ENCODE assay signal across 22 cellular contexts in genomic region chr2:237041231-237041630, GRCh38. TPM values are rescaled to one million over a fixed set of nuclear protein-coding genes. Genes with fewer than 3 reads are reported as not detected.
DNase-seq lines count a peak whose midpoint lies in the region; ATAC-seq, FAIRE-seq and TF ChIP-seq lines count a peak whose summit lies in the region.
"Had no signal": no experiment of that assay in that cellular context is flagged by ENCODE, and none has a peak within 500 bp of the region (broad histone marks: within the 10 kb centered on the region; RNA-seq: fewer than 3 reads in every experiment).

No MANE protein-coding gene starts in this region.

- ATAC-seq in Right ventricle myocardium superior (ENCODE audit: poor library complexity) (no peak), pancreas (peak; percentile 55 to 84 (median 74)), lower lobe of right lung (no peak)
- ATAC-seq: HCT116 had no signal

- no peak for FAIRE-seq in pancreas (lab: Jason Lieb, UNC)
- FAIRE-seq: GM12892, GM18507 had no signal

- H3K27ac ChIP-seq in left ventricle myocardium inferior (replicated peaks) (no peak overlapping the region), pancreas (no peak overlapping the region), thyroid gland (no peak overlapping the region), lower lobe of right lung (no peak overlapping the region)
- H3K27ac ChIP-seq: BLaER1, HL-60 had no signal

- H3K36me3 Mint-ChIP-seq in mesothelial cell of epicardium: no peaks in the 10 kb centered on the region
- H3K36me3 Mint-ChIP-seq: CD14-positive monocyte; CD4-positive, alpha-beta memory T cell had no signal

- no peaks in the 10 kb centered on the region for H3K9me3 Mint-ChIP-seq in mesothelial cell of epicardium
- H3K9me3 Mint-ChIP-seq: CD4-positive, alpha-beta memory T cell; HFFc6 had no signal

- H3K4me1 ChIP-seq in left ventricle myocardium inferior (peaks cover 12% of the 10 kb centered on the region), pancreas (peaks cover 0 to 11% (median 0%) of the 10 kb centered on the region in 3 donors), thyroid gland (peaks cover 4 to 11% of the 10 kb centered on the region in 2 donors), lower lobe of right lung (peaks cover 6% of the 10 kb centered on the region)

- H3K9me3 ChIP-seq in left ventricle myocardium inferior (replicated peaks): no peaks in the 10 kb centered on the region
- H3K9me3 ChIP-seq in pancreas: no peaks in the 10 kb centered on the region
- H3K9me3 ChIP-seq in thyroid gland: no peaks in the 10 kb centered on the region
- no peaks in the 10 kb centered on the region for H3K9me3 ChIP-seq in lower lobe of right lung
- H3K9me3 ChIP-seq: BLaER1 had no signal

- H3K27me3 ChIP-seq in left ventricle myocardium inferior (ENCODE audit: low read depth) (no peaks in the 10 kb centered on the region), pancreas (no peaks in the 10 kb centered on the region), thyroid gland (no peaks in the 10 kb centered on the region), lower lobe of right lung (ENCODE audit: low read depth) (no peaks in the 10 kb centered on the region)
- H3K27me3 ChIP-seq: BLaER1 had no signal

- intact Hi-C loops in Right ventricle myocardium superior (cut with DNase I) (no loop called here), cardiac septum (cut with DNase I) (no loop called here), left ventricle myocardium inferior (cut with micrococcal nuclease) (no loop called here), pancreas (cut with DNase I) (no loop called here), thyroid gland (cut with DNase I) (no loop called here), lower lobe of right lung (cut with DNase I) (no loop called here)

- H3K36me3 ChIP-seq in left ventricle myocardium inferior (no peaks in the 10 kb centered on the region), pancreas (no peaks in the 10 kb centered on the region), thyroid gland (no peaks in the 10 kb centered on the region), lower lobe of right lung (no peaks in the 10 kb centered on the region)
- H3K36me3 ChIP-seq: BLaER1 had no signal

- no peak for TF ChIP-seq POLR2A in thyroid gland (IDR thresholded peaks at IDR 0.05)

- WGBS in pancreas, 2 donors: 23 to 28% methylated on average over 11 of the region's 11 CpGs
- 29 to 44% methylated on average over 11 of the region's 11 CpGs for WGBS in thyroid gland, 2 donors

- H3K4me3 ChIP-seq in left ventricle myocardium inferior (no peak overlapping the region), pancreas (no peak overlapping the region), thyroid gland (replicated peaks in 1 of 3) (no peak overlapping the region), lower lobe of right lung (no peak overlapping the region)
- H3K4me3 ChIP-seq: BLaER1 had no signal

- TF ChIP-seq CTCF in left ventricle myocardium inferior (IDR thresholded peaks at IDR 0.05; ENCODE audit: borderline replicate concordance) (no peak), pancreas (IDR thresholded peaks at IDR 0.05) (no peak), thyroid gland (IDR thresholded peaks at IDR 0.05) (no peak), lower lobe of right lung (IDR thresholded peaks at IDR 0.05) (no peak), mesothelial cell of epicardium (IDR thresholded peaks at IDR 0.05; ENCODE audit: unreplicated experiment) (no peak)

- no peaks in the 10 kb centered on the region for H3K27me3 Mint-ChIP-seq in mesothelial cell of epicardium (ENCODE audit: low read depth)

- H3K27ac Mint-ChIP-seq in mesothelial cell of epicardium: no peak overlapping the region
- H3K27ac Mint-ChIP-seq: CD14-positive monocyte; CD4-positive, alpha-beta memory T cell; HFFc6 had no signal

- no peak overlapping the region for H3K4me3 Mint-ChIP-seq in mesothelial cell of epicardium
- H3K4me3 Mint-ChIP-seq: CD14-positive monocyte; CD4-positive, alpha-beta memory T cell; HFFc6 had no signal

- DNase-seq in Right ventricle myocardium superior: peak; percentile 75
- no peak for DNase-seq in cardiac septum (ENCODE audit: low spot score)
- DNase-seq in left ventricle myocardium inferior: peak; percentile 48
- DNase-seq in pancreas: peak in 5 of 6 donors; percentile 59 to 86 (median 76)
- DNase-seq in thyroid gland: peak; percentile 73 to 78
- DNase-seq in lower lobe of right lung: no peak
- DNase-seq in NOMO-1 treated with dmso at 0.1 percent for 144 hours (lab: John Stamatoyannopoulos, UW; ENCODE audit: unreplicated experiment): no peak
- no peak for DNase-seq in mesothelial cell of epicardium (ENCODE audit: low spot score in 2 of 2, unreplicated experiment in 2 of 2)
- DNase-seq: 8988T; CD4-positive, alpha-beta memory T cell; DMS153; DMS79; GDM1; GOT3; H7; HFFc6 had no signal

- peaks cover 41% of the 10 kb centered on the region for H3K4me1 Mint-ChIP-seq in mesothelial cell of epicardium
- H3K4me1 Mint-ChIP-seq: CD14-positive monocyte; CD4-positive, alpha-beta memory T cell had no signal

RNA-seq across cellular contexts. Expression of gene COPS8, which starts 44.5 kb away (rescaled TPM):
- 85.8 TPM for total RNA-seq in Right ventricle myocardium superior
- total RNA-seq in cardiac septum: 86.7 TPM
- 97.0 TPM for total RNA-seq in left ventricle myocardium inferior
- total RNA-seq in pancreas: 10 to 100 TPM in 4 of 6 donors, 1 to 10 TPM in 2; 7.9 to 23.4 (median 12.8) TPM
- polyA plus RNA-seq in pancreas: 10 to 100 TPM in 1 of 2 donors, 1 to 10 TPM in 1; 10.0 to 24.1 TPM
- total RNA-seq in thyroid gland: 10 to 100 TPM; 57.1 to 84.5 (median 72.4) TPM
- 31.8 TPM for total RNA-seq in lower lobe of right lung
- total RNA-seq in mesothelial cell of epicardium: 54.5 to 59.8 TPM (median 59.7 TPM) in 3 replicates

Comparison
In these comparisons a context has a peak if more than half of its experiments do, and no peak if none do; other contexts are left out.
1. DNase-seq: peak in Right ventricle myocardium superior (single experiment), left ventricle myocardium inferior (single experiment), pancreas (5 of 6) and thyroid gland (2 of 2); none in cardiac septum (single experiment), lower lobe of right lung (single experiment), NOMO-1 treated with dmso at 0.1 percent for 144 hours (single experiment) and mesothelial cell of epicardium (0 of 2).
2. ATAC-seq: peak in pancreas (4 of 4); none in Right ventricle myocardium superior (single experiment) and lower lobe of right lung (0 of 2).